Comparison of ENCODE assay signal across 19 cellular contexts in the genomic region with DNA sequence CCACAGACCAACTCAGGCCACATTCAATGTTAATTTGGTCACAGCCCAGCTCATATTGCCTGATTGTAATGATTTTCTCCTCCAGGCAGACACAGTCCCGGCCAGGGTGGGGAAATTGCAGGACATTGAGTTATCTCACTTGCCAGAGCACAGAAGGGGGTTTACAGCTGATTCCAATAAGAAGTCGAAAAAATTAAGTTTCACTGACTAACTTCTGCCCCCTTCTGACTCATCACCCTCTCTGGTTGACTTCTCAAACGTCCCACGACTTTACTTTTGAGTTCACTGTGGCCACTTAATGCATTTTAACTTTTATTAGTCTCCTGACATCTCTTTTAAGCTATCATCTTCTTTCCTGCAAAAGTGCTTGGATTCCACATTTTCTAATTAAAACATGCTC.
DNase-seq lines count a peak whose midpoint lies in the region; ATAC-seq, FAIRE-seq and TF ChIP-seq lines count a peak whose summit lies in the region.
"Had no signal": no experiment of that assay in that cellular context is flagged by ENCODE, and none has a peak within 500 bp of the region (broad histone marks: within the 10 kb centered on the region; RNA-seq: fewer than 3 reads in every experiment).

No MANE protein-coding gene starts in this region.

- H3K27ac Mint-ChIP-seq in activated CD4-positive, alpha-beta T cell treated with anti-CD3 and anti-CD28 coated beads, Interleukin-2, amount 10 ng/mL, durations not matched to agents 24 days and 14 days: no peak overlapping the region
- H3K27ac Mint-ChIP-seq in CD14-positive monocyte: no peak overlapping the region
- H3K27ac Mint-ChIP-seq: CD4-positive, alpha-beta memory T cell; nephron had no signal

- peaks cover 15% of the 10 kb centered on the region for H3K4me1 ChIP-seq in GM23248 (ENCODE audit: insufficient read depth)
- H3K4me1 ChIP-seq: HAP-1 had no signal

- peak; percentile 54 for FAIRE-seq in GM12892 (lab: Jason Lieb, UNC)
- FAIRE-seq: GM12891 had no signal

- H2AFZ ChIP-seq in GM23248: no peak overlapping the region

- peak overlapping the region; percentile 8 for H3K4me2 ChIP-seq in GM23248 (ENCODE audit: unreplicated experiment)

- peaks cover 21% of the 10 kb centered on the region for H3K36me3 ChIP-seq in GM23248 (ENCODE audit: low read depth)
- H3K36me3 ChIP-seq: cardiac muscle cell, HAP-1 had no signal

- no peaks in the 10 kb centered on the region for H3K9me3 ChIP-seq in GM23248 (ENCODE audit: low read depth)
- H3K9me3 ChIP-seq: HAP-1 had no signal

- H3F3A ChIP-seq in GM23248 (ENCODE audit: insufficient read depth): peaks cover 13% of the 10 kb centered on the region

- peaks cover 24% of the 10 kb centered on the region for H3K79me2 ChIP-seq in GM23248 (ENCODE audit: insufficient read depth)

- peak overlapping the region; percentile 30 for H3K27ac ChIP-seq in GM23248
- H3K27ac ChIP-seq: cardiac muscle cell, epithelial cell of prostate, VCaP had no signal

- WGBS in GM23248 (ENCODE audit: low coverage in 1 of 2, low lambda C conversion rate in 2 of 2, missing lambda C conversion rate in 2 of 2), 2 experiments: 9 to 14% methylated on average over 4 of the region's 4 CpGs

- no peak overlapping the region for H3K4me3 Mint-ChIP-seq in activated CD4-positive, alpha-beta T cell treated with anti-CD3 and anti-CD28 coated beads, Interleukin-2, amount 10 ng/mL, durations not matched to agents 24 days and 14 days
- H3K4me3 Mint-ChIP-seq in CD14-positive monocyte: no peak overlapping the region
- H3K4me3 Mint-ChIP-seq: CD4-positive, alpha-beta memory T cell; nephron had no signal

- H3K36me3 Mint-ChIP-seq in activated CD4-positive, alpha-beta T cell treated with anti-CD3 and anti-CD28 coated beads, Interleukin-2, amount 10 ng/mL, durations not matched to agents 24 days and 14 days (ENCODE audit: low read depth): no peaks in the 10 kb centered on the region
- no peaks in the 10 kb centered on the region for H3K36me3 Mint-ChIP-seq in CD14-positive monocyte
- H3K36me3 Mint-ChIP-seq: CD4-positive, alpha-beta memory T cell had no signal

- no peaks in the 10 kb centered on the region for H3K27me3 ChIP-seq in GM23248 (replicated peaks; ENCODE audit: insufficient read depth)
- H3K27me3 ChIP-seq: cardiac muscle cell had no signal

- no peaks in the 10 kb centered on the region for H3K9me2 ChIP-seq in GM23248 (ENCODE audit: insufficient read depth)

- no peaks in the 10 kb centered on the region for H3K9me3 Mint-ChIP-seq in activated CD4-positive, alpha-beta T cell treated with anti-CD3 and anti-CD28 coated beads, Interleukin-2, amount 10 ng/mL, durations not matched to agents 24 days and 14 days
- H3K9me3 Mint-ChIP-seq in CD14-positive monocyte: no peaks in the 10 kb centered on the region
- H3K9me3 Mint-ChIP-seq: nephron had no signal

- H3K9ac ChIP-seq in GM23248: no peak overlapping the region

- peak; percentile 70 for ATAC-seq in HG03469 (IDR thresholded peaks at IDR 0.05; ENCODE audit: unreplicated experiment)

- H4K20me1 ChIP-seq in GM23248 (ENCODE audit: insufficient read depth): no peaks in the 10 kb centered on the region

- H3K4me3 ChIP-seq in GM23248: no peak overlapping the region
- H3K4me3 ChIP-seq in fibroblast of pulmonary artery (replicated peaks; ENCODE audit: low read depth, low read length): no peak overlapping the region
- H3K4me3 ChIP-seq: cardiac muscle cell, HAP-1 had no signal

- intact Hi-C loops in activated CD4-positive, alpha-beta T cell treated with anti-CD3 and anti-CD28 coated beads, Interleukin-2, amount 10 ng/mL, durations not matched to agents 24 days and 14 days (cut with micrococcal nuclease): no loop called here
- intact Hi-C loops in CD14-positive monocyte (cut with micrococcal nuclease): no loop called here

- in situ Hi-C loops in GM23248 (cut with MboI): no loop called here

- TF ChIP-seq CTCF in fibroblast of pulmonary artery (IDR thresholded peaks at IDR 0.05; ENCODE audit: low read length, missing control alignments) (no peak), CD14-positive monocyte (IDR thresholded peaks at IDR 0.05) (no peak)

- DNase-seq in GM12892 (ENCODE audit: insufficient read length): no peak
- DNase-seq in GM23248: peak; percentile 75
- DNase-seq in fibroblast of pulmonary artery (ENCODE audit: low read depth): peak; percentile 29
- no peak for DNase-seq in SKM-1 treated with dmso at 0.1 percent for 144 hours (lab: John Stamatoyannopoulos, UW; ENCODE audit: unreplicated experiment)
- DNase-seq in activated CD4-positive, alpha-beta T cell treated with anti-CD3 and anti-CD28 coated beads, Interleukin-2, amount 10 ng/mL, durations not matched to agents 24 days and 14 days: no peak
- no peak for DNase-seq in CD14-positive monocyte (ENCODE audit: low spot score)
- no peak for DNase-seq in activated T-cell treated with anti-CD3 and anti-CD28 coated beads, Interleukin-2, amount 50 U/mL, for 1 hour
- DNase-seq: CD4-positive, alpha-beta memory T cell; NCI-H2171 treated with DMSO at 0.1 percent for 48 hours; RPMI8226; stimulated activated CD4-positive, alpha-beta T cell treated with anti-CD3 and anti-CD28 coated beads, Interleukin-15, amount 100 ng/mL, for 24 hours; stimulated activated naive CD4-positive, alpha-beta T cell had no signal

- TF ChIP-seq POLR2A in GM12892 (IDR thresholded peaks at IDR 0.05; ENCODE audit: low read depth, low read length): no peak

- no peaks in the 10 kb centered on the region for H3K27me3 Mint-ChIP-seq in activated CD4-positive, alpha-beta T cell treated with anti-CD3 and anti-CD28 coated beads, Interleukin-2, amount 10 ng/mL, durations not matched to agents 24 days and 14 days
- peaks cover 0 to 6% (median 3%) of the 10 kb centered on the region in 3 donors for H3K27me3 Mint-ChIP-seq in CD14-positive monocyte (ENCODE audit: low read depth in 3 of 3)

- H3K4me1 Mint-ChIP-seq in activated CD4-positive, alpha-beta T cell treated with anti-CD3 and anti-CD28 coated beads, Interleukin-2, amount 10 ng/mL, durations not matched to agents 24 days and 14 days: no peaks in the 10 kb centered on the region
- no peaks in the 10 kb centered on the region for H3K4me1 Mint-ChIP-seq in CD14-positive monocyte
- H3K4me1 Mint-ChIP-seq: CD4-positive, alpha-beta memory T cell had no signal

Comparison
In these comparisons a context has a peak if more than half of its experiments do, and no peak if none do; other contexts are left out.
1. DNase-seq: peak in GM23248 (single experiment) and fibroblast of pulmonary artery (single experiment); none in GM12892 (single experiment), SKM-1 treated with dmso at 0.1 percent for 144 hours (single experiment), activated CD4-positive, alpha-beta T cell treated with anti-CD3 and anti-CD28 coated beads, Interleukin-2, amount 10 ng/mL, durations not matched to agents 24 days and 14 days (single experiment), CD14-positive monocyte (single experiment) and activated T-cell treated with anti-CD3 and anti-CD28 coated beads, Interleukin-2, amount 50 U/mL, for 1 hour (single experiment).